Comparison of ENCODE assay signal across 8 cellular contexts in genomic region chr4:153467154-153467896, GRCh38. TPM values are rescaled to one million over a fixed set of nuclear protein-coding genes. Genes with fewer than 3 reads are reported as not detected.
A peak's percentile ranks its signal among the peaks of the same experiment; 100 is the strongest.
DNase-seq lines count a peak whose midpoint lies in the region; ATAC-seq, FAIRE-seq and TF ChIP-seq lines count a peak whose summit lies in the region.

No MANE protein-coding gene starts in this region.

- no peaks in the 10 kb centered on the region for H3K27me3 ChIP-seq in esophagus squamous epithelium

- no peak for TF ChIP-seq CTCF in AG09309 (IDR thresholded peaks at IDR 0.05; ENCODE audit: control insufficient read depth, insufficient read depth, low read depth, low read length, missing control alignments)
- TF ChIP-seq CTCF in esophagus squamous epithelium (IDR thresholded peaks at IDR 0.05), result no peak
- TF ChIP-seq CTCF in nephron (IDR thresholded peaks at IDR 0.05; ENCODE audit: unreplicated experiment in 3 of 3), result no peak

- intact Hi-C loops in esophagus squamous epithelium (cut with DNase I), result loop anchor here (10.0 kb wide), 1 partner anchor 107 kb away; no protein-coding TSS in a partner anchor

- H3K4me1 Mint-ChIP-seq in nephron, result peaks cover 65% of the 10 kb centered on the region

- H3K4me3 ChIP-seq in AG09309 (ENCODE audit: control insufficient read depth, low read depth, low read length), result peak overlapping the region; percentile 65
- peak overlapping the region; percentile 73 to 96 (median 82) for H3K4me3 ChIP-seq in esophagus squamous epithelium

- 2 to 4% methylated on average over 10 to 16 of the region's 28 CpGs for WGBS in esophagus squamous epithelium, 2 donors

- H3K4me1 ChIP-seq in esophagus squamous epithelium, result peaks cover 29 to 79% (median 37%) of the 10 kb centered on the region in 3 donors

- peaks cover 9% of the 10 kb centered on the region for H3K27me3 Mint-ChIP-seq in nephron (ENCODE audit: low read depth)

- no peaks in the 10 kb centered on the region for H3K9me3 ChIP-seq in esophagus squamous epithelium

- no peak for DNase-seq in AG09309 (ENCODE audit: low read depth)
- DNase-seq in NCI-H2029 (lab: John Stamatoyannopoulos, UW), result peak; percentile 81
- peak; percentile 53 to 61 for DNase-seq in activated CD4-positive, alpha-beta T cell treated with anti-CD3 and anti-CD28 coated beads, Interleukin-2, amount 50 U/mL, for 4 hours
- DNase-seq in esophagus squamous epithelium (lab: John Stamatoyannopoulos, UW), result peak; percentile 36
- DNase-seq in urothelium cell line (ENCODE audit: low spot score), result peak; percentile 50

- peak overlapping the region; percentile 95 to 98 (median 97) for H3K4me3 Mint-ChIP-seq in nephron

- FAIRE-seq in urothelium cell line (lab: Jason Lieb, UNC), result no peak

- H3K36me3 Mint-ChIP-seq in nephron (ENCODE audit: low read depth), result peaks cover 17% of the 10 kb centered on the region

- TF ChIP-seq POLR2A in esophagus squamous epithelium (IDR thresholded peaks at IDR 0.05), result peak in 1 of 4 donors; percentile 22

- ATAC-seq in GM18508 (IDR thresholded peaks at IDR 0.05; ENCODE audit: insufficient read depth, unreplicated experiment) (peak; percentile 31), HG02870 (IDR thresholded peaks at IDR 0.05; ENCODE audit: unreplicated experiment) (peak; percentile 62)

- H3K36me3 ChIP-seq in esophagus squamous epithelium, result no peaks in the 10 kb centered on the region

- H3K9me3 Mint-ChIP-seq in nephron, result no peaks in the 10 kb centered on the region

- H3K27ac ChIP-seq in esophagus squamous epithelium, result peak overlapping the region; percentile 84 to 92 (median 89)

- H3K27ac Mint-ChIP-seq in nephron, result peak overlapping the region; percentile 68 to 83 (median 72)

RNA-seq across cellular contexts. Expression of gene TMEM131L, which starts 1.2 kb away (rescaled TPM):
- 10 to 100 TPM in 3 of 4 donors, 1 to 10 TPM in 1; 9.2 to 14.7 (median 12.4) TPM for total RNA-seq in esophagus squamous epithelium
